Comparison of ENCODE assay signal across 22 cellular contexts in the genomic region with DNA sequence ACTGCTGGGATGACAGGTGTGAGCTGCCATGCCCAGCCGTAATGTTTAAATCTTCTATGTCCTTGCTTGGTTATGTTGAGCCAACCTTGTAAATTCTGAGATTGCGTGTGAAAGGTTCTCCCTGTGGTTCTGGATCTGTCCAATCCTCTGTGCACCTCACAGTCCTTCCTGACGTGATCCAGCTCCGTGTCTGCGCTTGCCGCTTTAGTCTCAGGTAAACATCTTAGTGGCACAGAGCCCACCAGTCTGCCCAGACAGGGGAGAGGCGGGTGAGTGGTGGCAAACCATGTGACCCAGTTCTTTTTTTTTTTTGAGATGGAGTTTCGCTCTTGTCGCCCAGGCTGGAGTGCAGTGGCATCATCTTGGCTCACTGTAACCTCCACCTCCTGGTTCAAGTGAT.
"Had no signal": no experiment of that assay in that cellular context is flagged by ENCODE, and none has a peak within 500 bp of the region (broad histone marks: within the 10 kb centered on the region; RNA-seq: fewer than 3 reads in every experiment).

No MANE protein-coding gene starts in this region.

- H3K4me3 Mint-ChIP-seq: activated CD4-positive, alpha-beta T cell treated with anti-CD3 and anti-CD28 coated beads, Interleukin-2, amount 10 ng/mL, durations not matched to agents 24 days and 14 days; activated CD8-positive, alpha-beta T cell treated with anti-CD3 and anti-CD28 coated beads, Interleukin-2, amount 10 ng/mL, durations not matched to agents 7 days and 5 days; activated naive CD8-positive, alpha-beta T cell treated with anti-CD3 and anti-CD28 coated beads, Interleukin-2, amount 10 ng/mL, durations not matched to agents 7 days and 5 days; activated T-cell treated with anti-CD3 and anti-CD28 coated beads, Interleukin-2, amount 50 U/mL, for 24 hours; immature natural killer cell; naive thymus-derived CD4-positive, alpha-beta T cell; stimulated activated naive B cell treated with anti-CD40 and anti-IgM and Interleukin-4, amounts not matched to agents 10 μg/mL and 1 μg/mL and 100 μg/mL, for 72 hours had no signal

- H3K36me3 ChIP-seq: brain microvascular endothelial cell, esophagus muscularis mucosa, ovary, sigmoid colon, spleen, tibial nerve, vagina had no signal

- ATAC-seq: activated CD8-positive, alpha-beta T cell treated with anti-CD3 and anti-CD28 coated beads, Interleukin-2, amount 10 ng/mL, durations not matched to agents 7 days and 5 days; naive thymus-derived CD4-positive, alpha-beta T cell; stimulated activated naive B cell treated with anti-CD40 and anti-IgM and Interleukin-4, amounts not matched to agents 10 μg/mL and 1 μg/mL and 100 μg/mL, for 72 hours had no signal

- H3K4me1 Mint-ChIP-seq: activated CD4-positive, alpha-beta T cell treated with anti-CD3 and anti-CD28 coated beads, Interleukin-2, amount 10 ng/mL, durations not matched to agents 24 days and 14 days; immature natural killer cell; stimulated activated naive B cell treated with anti-CD40 and anti-IgM and Interleukin-4, amounts not matched to agents 10 μg/mL and 1 μg/mL and 100 μg/mL, for 72 hours had no signal

- H3K4me3 ChIP-seq: esophagus muscularis mucosa, ovary, sigmoid colon, spleen, tibial nerve, vagina had no signal

- H3K27me3 ChIP-seq: brain microvascular endothelial cell, ovary, vagina had no signal

- H3K27ac ChIP-seq: brain microvascular endothelial cell, esophagus muscularis mucosa, ovary, sigmoid colon, spleen, tibial nerve, vagina had no signal

- H3K9me3 ChIP-seq: esophagus muscularis mucosa, ovary, sigmoid colon, spleen, tibial nerve, vagina had no signal

- H3K27ac Mint-ChIP-seq: activated CD4-positive, alpha-beta T cell treated with anti-CD3 and anti-CD28 coated beads, Interleukin-2, amount 10 ng/mL, durations not matched to agents 24 days and 14 days; activated CD8-positive, alpha-beta T cell treated with anti-CD3 and anti-CD28 coated beads, Interleukin-2, amount 10 ng/mL, durations not matched to agents 7 days and 5 days; activated naive CD8-positive, alpha-beta T cell treated with anti-CD3 and anti-CD28 coated beads, Interleukin-2, amount 10 ng/mL, durations not matched to agents 7 days and 5 days; activated T-cell treated with anti-CD3 and anti-CD28 coated beads, Interleukin-2, amount 50 U/mL, for 24 hours; activated T-helper 2 cell treated with anti-CD3 and anti-CD28 coated beads, Interferon-gamma antibody, Interleukin-2, Interleukin-4, amounts not matched to agents 10 μg/mL and 5 μg/mL and 100 μg/mL, durations not matched to agents 14 hours and 24 hours and 36 hours; immature natural killer cell; naive thymus-derived CD4-positive, alpha-beta T cell; stimulated activated naive B cell treated with anti-CD40 and anti-IgM and Interleukin-4, amounts not matched to agents 10 μg/mL and 1 μg/mL and 100 μg/mL, for 72 hours had no signal

- DNase-seq: activated CD4-positive, alpha-beta T cell treated with anti-CD3 and anti-CD28 coated beads, Interleukin-2, amount 10 ng/mL, durations not matched to agents 24 days and 14 days; activated CD8-positive, alpha-beta T cell treated with anti-CD3 and anti-CD28 coated beads, Interleukin-2, amount 10 ng/mL, durations not matched to agents 7 days and 5 days; activated naive CD4-positive, alpha-beta T cell treated with Interleukin-2 at 50 U/mL for 16 hours; activated naive CD8-positive, alpha-beta T cell treated with anti-CD3 and anti-CD28 coated beads, Interleukin-2, amount 10 ng/mL, durations not matched to agents 7 days and 5 days; activated T-cell treated with anti-CD3 and anti-CD28 coated beads, Interleukin-2, amount 50 U/mL, for 24 hours; anterior cingulate cortex; brain microvascular endothelial cell; cerebellar nuclear complex; cortex of kidney; immature natural killer cell; mesendoderm; naive thymus-derived CD4-positive, alpha-beta T cell; ovary; sigmoid colon; spleen; stimulated activated naive B cell treated with anti-CD40 and anti-IgM and Interleukin-4, amounts not matched to agents 10 μg/mL and 1 μg/mL and 100 μg/mL, for 72 hours; T-helper 1 cell; T-helper 9 cell had no signal

- H3K9me3 Mint-ChIP-seq: activated CD4-positive, alpha-beta T cell treated with anti-CD3 and anti-CD28 coated beads, Interleukin-2, amount 10 ng/mL, durations not matched to agents 24 days and 14 days; activated naive CD8-positive, alpha-beta T cell treated with anti-CD3 and anti-CD28 coated beads, Interleukin-2, amount 10 ng/mL, durations not matched to agents 7 days and 5 days; activated T-cell treated with anti-CD3 and anti-CD28 coated beads, Interleukin-2, amount 50 U/mL, for 24 hours; activated T-helper 2 cell treated with anti-CD3 and anti-CD28 coated beads, Interferon-gamma antibody, Interleukin-2, Interleukin-4, amounts not matched to agents 10 μg/mL and 5 μg/mL and 100 μg/mL, durations not matched to agents 14 hours and 24 hours and 36 hours; immature natural killer cell; naive thymus-derived CD4-positive, alpha-beta T cell; stimulated activated naive B cell treated with anti-CD40 and anti-IgM and Interleukin-4, amounts not matched to agents 10 μg/mL and 1 μg/mL and 100 μg/mL, for 72 hours had no signal

- H3K36me3 Mint-ChIP-seq: activated naive CD8-positive, alpha-beta T cell treated with anti-CD3 and anti-CD28 coated beads, Interleukin-2, amount 10 ng/mL, durations not matched to agents 7 days and 5 days; immature natural killer cell; naive thymus-derived CD4-positive, alpha-beta T cell; stimulated activated naive B cell treated with anti-CD40 and anti-IgM and Interleukin-4, amounts not matched to agents 10 μg/mL and 1 μg/mL and 100 μg/mL, for 72 hours had no signal
